18 cellular contexts compared by ENCODE assay signal in the genomic region with DNA sequence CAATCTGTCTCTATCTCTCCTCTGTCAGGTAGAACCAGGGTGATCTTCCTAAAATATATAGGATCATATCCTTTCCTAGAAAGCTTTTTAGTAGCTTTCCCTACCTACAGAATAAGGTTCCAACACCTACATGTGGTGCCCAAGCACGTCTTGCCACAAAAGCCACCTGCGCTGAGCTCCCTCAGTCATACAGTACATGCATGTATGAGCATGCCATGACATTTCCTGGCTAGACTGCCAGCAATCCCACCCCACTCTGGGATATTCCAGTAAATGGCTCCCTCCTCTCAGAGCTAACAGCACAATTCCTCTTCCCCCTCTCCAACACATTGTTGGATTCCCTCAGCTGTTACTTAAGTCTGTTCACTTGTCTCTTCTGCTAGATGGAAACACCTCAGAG.
DNase-seq lines count a peak whose midpoint lies in the region; ATAC-seq and TF ChIP-seq lines count a peak whose summit lies in the region.
"Had no signal": no experiment of that assay in that cellular context is flagged by ENCODE, and none has a peak within 500 bp of the region (broad histone marks: within the 10 kb centered on the region; RNA-seq: fewer than 3 reads in every experiment).

No MANE protein-coding gene starts in this region.

- no peaks in the 10 kb centered on the region for H3K36me3 Mint-ChIP-seq in activated CD4-positive, alpha-beta T cell treated with anti-CD3 and anti-CD28 coated beads, Interleukin-2, amount 10 ng/mL, durations not matched to agents 7 days and 5 days (ENCODE audit: low read depth)
- H3K36me3 Mint-ChIP-seq: CD14-positive monocyte; CD8-positive, alpha-beta T cell had no signal

- no peak overlapping the region for H3K27ac Mint-ChIP-seq in activated CD4-positive, alpha-beta T cell treated with anti-CD3 and anti-CD28 coated beads, Interleukin-2, amount 10 ng/mL, durations not matched to agents 7 days and 5 days
- H3K27ac Mint-ChIP-seq: CD14-positive monocyte; CD8-positive, alpha-beta T cell; GM23338 had no signal

- H3K27me3 ChIP-seq in WERI-Rb-1 (ENCODE audit: insufficient read depth, low read depth, severe bottlenecking) (no peaks in the 10 kb centered on the region), trophoblast cell (ENCODE audit: insufficient read depth, low read length) (no peaks in the 10 kb centered on the region)

- no peak overlapping the region for H4K12ac ChIP-seq in trophoblast cell (ENCODE audit: low read depth, low read length)

- CTCF ChIA-PET in activated CD4-positive, alpha-beta T cell treated with anti-CD3 and anti-CD28 coated beads, Interleukin-2, amount 10 ng/mL, durations not matched to agents 7 days and 5 days (lab: Charles Lee), result no interaction called here

- no peaks in the 10 kb centered on the region for H3K36me3 ChIP-seq in WERI-Rb-1
- peaks cover 1 to 3% of the 10 kb centered on the region in 2 experiments for H3K36me3 ChIP-seq in trophoblast cell (ENCODE audit: control insufficient read depth in 1 of 2, insufficient read depth in 2 of 2, low read length in 2 of 2)

- H3K4ac ChIP-seq in trophoblast cell (ENCODE audit: low read depth, low read length), result no peak overlapping the region

- no peak overlapping the region for H2AK5ac ChIP-seq in trophoblast cell (ENCODE audit: low read length)

- H3K27ac ChIP-seq in WERI-Rb-1 (peak overlapping the region; percentile 10; the same call in 1 of the 2 replicates), trophoblast cell (ENCODE audit: low read depth, low read length) (no peak overlapping the region)
- H3K27ac ChIP-seq: 22Rv1, HL-60 had no signal

- TF ChIP-seq CTCF in WERI-Rb-1 (IDR thresholded peaks at IDR 0.05; ENCODE audit: low read depth, low read length), result no peak

- H3K4me1 ChIP-seq in trophoblast cell (ENCODE audit: control insufficient read depth in 1 of 2, insufficient read depth in 2 of 2, low read length in 2 of 2), result peaks cover 3 to 8% of the 10 kb centered on the region in 2 experiments

- H3K79me1 ChIP-seq in trophoblast cell (ENCODE audit: low read length), result no peaks in the 10 kb centered on the region

- H3K4me2 ChIP-seq in trophoblast cell (ENCODE audit: low read length), result no peak overlapping the region
- H3K4me2 ChIP-seq: GM23338 had no signal

- no peak overlapping the region for H2AFZ ChIP-seq in trophoblast cell (ENCODE audit: insufficient read depth, low read length, poor library complexity)
- H2AFZ ChIP-seq: GM23338 had no signal

- no peak overlapping the region for H2BK5ac ChIP-seq in trophoblast cell (ENCODE audit: low read depth, low read length, poor library complexity)

- no peaks in the 10 kb centered on the region for H3K4me1 Mint-ChIP-seq in activated CD4-positive, alpha-beta T cell treated with anti-CD3 and anti-CD28 coated beads, Interleukin-2, amount 10 ng/mL, durations not matched to agents 7 days and 5 days
- H3K4me1 Mint-ChIP-seq: CD14-positive monocyte had no signal

- peak; percentile 26 for DNase-seq in NCI-H1105 treated with DMSO at 0.1 percent for 48 hours (lab: John Stamatoyannopoulos, UW)
- no peak for DNase-seq in NCI-H1105 (lab: John Stamatoyannopoulos, UW)
- DNase-seq in WERI-Rb-1, result no peak
- DNase-seq in trophoblast cell, result no peak
- DNase-seq in HUDEP-2 (lab: John Stamatoyannopoulos, UW; ENCODE audit: unreplicated experiment in 76 of 76), result no peak
- DNase-seq in activated CD4-positive, alpha-beta T cell treated with anti-CD3 and anti-CD28 coated beads, Interleukin-2, amount 10 ng/mL, durations not matched to agents 7 days and 5 days, result no peak
- DNase-seq in LoVo (ENCODE audit: low spot score), result no peak
- DNase-seq: CD8-positive, alpha-beta T cell; COR-L47; DMS153; DMS79 treated with DMSO at 0.1 percent for 48 hours; EL; H7 had no signal

- H4K8ac ChIP-seq in trophoblast cell (ENCODE audit: low read depth, low read length), result no peak overlapping the region

- H3K23ac ChIP-seq in trophoblast cell (ENCODE audit: low read length), result no peak overlapping the region

- no peak overlapping the region for H3K4me3 Mint-ChIP-seq in activated CD4-positive, alpha-beta T cell treated with anti-CD3 and anti-CD28 coated beads, Interleukin-2, amount 10 ng/mL, durations not matched to agents 7 days and 5 days
- H3K4me3 Mint-ChIP-seq: CD14-positive monocyte; CD8-positive, alpha-beta T cell; GM23338 had no signal

- no peak overlapping the region for H2BK12ac ChIP-seq in trophoblast cell (ENCODE audit: low read length)

- peak overlapping the region; percentile 25 for H3K9ac ChIP-seq in trophoblast cell (ENCODE audit: low read length)

- ATAC-seq in esophagus mucosa, result peak; percentile 27
- ATAC-seq: CD8-positive, alpha-beta T cell; GM23338 had no signal

- H3K4me3 ChIP-seq in WERI-Rb-1 (ENCODE audit: low read depth, low read length) (no peak overlapping the region), trophoblast cell (ENCODE audit: low read depth, low read length) (no peak overlapping the region)
- H3K4me3 ChIP-seq: GM23338 had no signal

- no peak overlapping the region for H4K91ac ChIP-seq in trophoblast cell (ENCODE audit: low read depth, low read length)

- H3K9me3 ChIP-seq in WERI-Rb-1 (ENCODE audit: severe bottlenecking) (peaks cover 6% of the 10 kb centered on the region), trophoblast cell (ENCODE audit: insufficient read depth, low read depth, low read length) (no peaks in the 10 kb centered on the region)

- H3K9me3 Mint-ChIP-seq in activated CD4-positive, alpha-beta T cell treated with anti-CD3 and anti-CD28 coated beads, Interleukin-2, amount 10 ng/mL, durations not matched to agents 7 days and 5 days, result no peaks in the 10 kb centered on the region
- H3K9me3 Mint-ChIP-seq: CD8-positive, alpha-beta T cell; GM23338 had no signal

- no CpG with 5 or more reads among the region's 2 CpGs for WGBS in trophoblast cell (ENCODE audit: extremely low coverage, insufficient coverage, insufficient read length)

- no peaks in the 10 kb centered on the region for H3K79me2 ChIP-seq in trophoblast cell (ENCODE audit: control insufficient read depth, insufficient read depth, low read length, poor library complexity)

- no peak overlapping the region for H2BK120ac ChIP-seq in trophoblast cell (ENCODE audit: insufficient read depth, low read length, poor library complexity)

- no peak overlapping the region for H3K14ac ChIP-seq in trophoblast cell (ENCODE audit: low read length)

- POLR2A ChIA-PET in activated CD4-positive, alpha-beta T cell treated with anti-CD3 and anti-CD28 coated beads, Interleukin-2, amount 10 ng/mL, durations not matched to agents 7 days and 5 days (lab: Charles Lee), result no interaction called here

- H3K18ac ChIP-seq in trophoblast cell (ENCODE audit: low read length), result no peak overlapping the region

- H3K27me3 Mint-ChIP-seq in activated CD4-positive, alpha-beta T cell treated with anti-CD3 and anti-CD28 coated beads, Interleukin-2, amount 10 ng/mL, durations not matched to agents 7 days and 5 days, result peaks cover under 1% of the 10 kb centered on the region
